16 cellular contexts compared by ENCODE assay signal in the genomic region with DNA sequence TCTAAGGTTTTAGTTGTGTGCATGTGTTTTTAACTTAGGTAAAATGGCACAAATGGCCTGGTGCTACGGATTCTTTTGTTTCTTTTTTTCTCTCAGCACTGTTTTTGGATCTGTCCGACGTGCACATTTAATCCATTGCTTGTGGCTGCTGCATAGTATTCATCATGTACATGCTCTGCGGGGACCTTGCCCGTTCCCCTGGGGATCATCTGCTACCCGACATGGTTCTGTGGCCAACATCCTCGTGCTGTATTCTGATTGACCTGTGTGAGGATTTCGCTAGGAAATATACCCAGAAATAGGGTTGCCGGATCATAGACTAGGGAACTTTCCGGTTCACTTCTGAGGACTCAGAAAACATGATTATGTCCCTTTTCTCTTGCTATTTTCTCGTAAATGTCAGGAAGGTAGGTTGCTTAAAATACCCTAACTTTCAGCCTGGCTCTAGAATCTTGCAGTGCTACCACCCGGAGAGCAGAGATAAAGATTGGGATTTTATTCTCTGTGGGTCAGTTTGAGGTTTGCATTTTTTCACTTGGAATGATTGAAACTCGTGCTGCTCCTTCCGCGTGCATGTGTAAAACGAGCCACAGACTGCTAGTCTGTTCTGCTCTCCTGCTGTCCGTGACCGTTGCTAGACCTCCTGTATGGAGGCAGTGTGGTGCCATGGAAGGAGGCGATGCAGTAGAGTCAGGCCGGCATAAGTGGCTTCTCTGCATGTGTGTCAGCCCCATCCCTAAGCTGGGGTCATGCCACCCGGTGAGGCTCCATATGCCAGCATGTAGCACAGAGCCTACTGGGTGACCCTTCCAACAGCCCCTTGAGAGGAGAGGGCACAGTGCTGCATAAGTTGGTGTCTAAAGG. TPM values are rescaled to one million over a fixed set of nuclear protein-coding genes. Genes with fewer than 3 reads are reported as not detected.
DNase-seq lines count a peak whose midpoint lies in the region; ATAC-seq lines count a peak whose summit lies in the region.
"Had no signal": no experiment of that assay in that cellular context is flagged by ENCODE, and none has a peak within 500 bp of the region (broad histone marks: within the 10 kb centered on the region; RNA-seq: fewer than 3 reads in every experiment).

No MANE protein-coding gene starts in this region.

- H3K4me3 Mint-ChIP-seq in activated CD8-positive, alpha-beta memory T cell treated with anti-CD3 and anti-CD28 coated beads, Interleukin-2, amount 10 ng/mL, durations not matched to agents 7 days and 5 days, result no peak overlapping the region
- no peak overlapping the region for H3K4me3 Mint-ChIP-seq in central memory CD8-positive, alpha-beta T cell

- no peaks in the 10 kb centered on the region for H3K36me3 ChIP-seq in skeletal muscle satellite cell (ENCODE audit: insufficient read depth, low read length)
- H3K36me3 ChIP-seq: thoracic aorta had no signal

- no peaks in the 10 kb centered on the region for H3K9me3 ChIP-seq in skeletal muscle satellite cell (replicated peaks; ENCODE audit: low read length)
- H3K9me3 ChIP-seq: thoracic aorta had no signal

- CTCF ChIA-PET in activated CD8-positive, alpha-beta memory T cell treated with anti-CD3 and anti-CD28 coated beads, Interleukin-2, amount 10 ng/mL, durations not matched to agents 7 days and 5 days (lab: Charles Lee), result interaction anchor here (0.7 to 8.9 kb wide), 8 partner anchors 9 to 362 kb away, joined by 3 to 57 read pairs (median 4); a partner anchor contains a TSS

- H3K4me1 Mint-ChIP-seq in activated CD8-positive, alpha-beta memory T cell treated with anti-CD3 and anti-CD28 coated beads, Interleukin-2, amount 10 ng/mL, durations not matched to agents 7 days and 5 days, result peaks cover 55% of the 10 kb centered on the region
- peaks cover 28% of the 10 kb centered on the region for H3K4me1 Mint-ChIP-seq in central memory CD8-positive, alpha-beta T cell

- peak overlapping the region; percentile 32 for H3K4me2 ChIP-seq in skeletal muscle satellite cell (ENCODE audit: low read length)

- ATAC-seq in activated CD8-positive, alpha-beta memory T cell treated with anti-CD3 and anti-CD28 coated beads, Interleukin-2, amount 10 ng/mL, durations not matched to agents 7 days and 5 days, result no peak
- no peak for ATAC-seq in central memory CD8-positive, alpha-beta T cell (replicated peaks; ENCODE audit: extremely low read depth, poor library complexity, severe bottlenecking)
- ATAC-seq in GM18909 (IDR thresholded peaks at IDR 0.05; ENCODE audit: poor library complexity, unreplicated experiment), result no peak
- ATAC-seq: PC-3 had no signal

- no peak overlapping the region for H3K4me3 ChIP-seq in skeletal muscle satellite cell (ENCODE audit: low read length)
- H3K4me3 ChIP-seq: thoracic aorta had no signal

- peaks cover 2% of the 10 kb centered on the region for H3K9me3 Mint-ChIP-seq in activated CD8-positive, alpha-beta memory T cell treated with anti-CD3 and anti-CD28 coated beads, Interleukin-2, amount 10 ng/mL, durations not matched to agents 7 days and 5 days (ENCODE audit: low read depth)
- H3K9me3 Mint-ChIP-seq in central memory CD8-positive, alpha-beta T cell, result no peaks in the 10 kb centered on the region

- H3K9ac ChIP-seq in skeletal muscle satellite cell (ENCODE audit: low read depth, low read length), result no peak overlapping the region

- H3K27ac Mint-ChIP-seq in activated CD8-positive, alpha-beta memory T cell treated with anti-CD3 and anti-CD28 coated beads, Interleukin-2, amount 10 ng/mL, durations not matched to agents 7 days and 5 days, result peak overlapping the region; percentile 53
- peak overlapping the region; percentile 62 for H3K27ac Mint-ChIP-seq in central memory CD8-positive, alpha-beta T cell (ENCODE audit: low read depth)

- H3K36me3 Mint-ChIP-seq in activated CD8-positive, alpha-beta memory T cell treated with anti-CD3 and anti-CD28 coated beads, Interleukin-2, amount 10 ng/mL, durations not matched to agents 7 days and 5 days, result peaks cover 18% of the 10 kb centered on the region
- peaks cover 6% of the 10 kb centered on the region for H3K36me3 Mint-ChIP-seq in central memory CD8-positive, alpha-beta T cell (ENCODE audit: insufficient read depth)

- peaks cover 4% of the 10 kb centered on the region for H3K4me1 ChIP-seq in skeletal muscle satellite cell (ENCODE audit: control insufficient read depth, insufficient read depth, low read length)

- H3K27me3 Mint-ChIP-seq in activated CD8-positive, alpha-beta memory T cell treated with anti-CD3 and anti-CD28 coated beads, Interleukin-2, amount 10 ng/mL, durations not matched to agents 7 days and 5 days, result no peaks in the 10 kb centered on the region
- H3K27me3 Mint-ChIP-seq in central memory CD8-positive, alpha-beta T cell, result no peaks in the 10 kb centered on the region

- H3K27me3 ChIP-seq in skeletal muscle satellite cell (ENCODE audit: control insufficient read depth, insufficient read depth, low read length), result no peaks in the 10 kb centered on the region

- DNase-seq in activated CD8-positive, alpha-beta memory T cell treated with anti-CD3 and anti-CD28 coated beads, Interleukin-2, amount 10 ng/mL, durations not matched to agents 7 days and 5 days, result no peak
- no peak for DNase-seq in activated CD8-positive, alpha-beta memory T cell treated with anti-CD3 and anti-CD28 coated beads for 24 hours
- DNase-seq in OCI-M1 (lab: John Stamatoyannopoulos, UW) (peak; percentile 66), HCEC 1CT (no peak), T-helper 9 cell (no peak)
- DNase-seq in central memory CD8-positive, alpha-beta T cell (ENCODE audit: low spot score in 2 of 2), result no peak
- DNase-seq: activated CD4-positive, alpha-beta T cell treated with anti-CD3 and anti-CD28 coated beads for 48 hours; dermis blood vessel endothelial cell; NCI-H1092 treated with DMSO at 0.1 percent for 48 hours; nucleus accumbens; PC-3; stimulated activated CD4-positive, alpha-beta T cell treated with anti-CD3 and anti-CD28 coated beads, Interleukin-15, amount 100 ng/mL, for 24 hours; SW 1271 had no signal

RNA-seq across cellular contexts. Expression of a gene that starts 42.8 kb away (rescaled TPM):
- total RNA-seq in activated CD8-positive, alpha-beta memory T cell treated with anti-CD3 and anti-CD28 coated beads, Interleukin-2, amount 10 ng/mL, durations not matched to agents 7 days and 5 days, result not detected
- total RNA-seq in skeletal muscle satellite cell (2012; rRNA removed), result 0.76 TPM in 1 of 2 replicates, not detected in the other
